Comparison of ENCODE assay signal across 8 cellular contexts in the genomic region with DNA sequence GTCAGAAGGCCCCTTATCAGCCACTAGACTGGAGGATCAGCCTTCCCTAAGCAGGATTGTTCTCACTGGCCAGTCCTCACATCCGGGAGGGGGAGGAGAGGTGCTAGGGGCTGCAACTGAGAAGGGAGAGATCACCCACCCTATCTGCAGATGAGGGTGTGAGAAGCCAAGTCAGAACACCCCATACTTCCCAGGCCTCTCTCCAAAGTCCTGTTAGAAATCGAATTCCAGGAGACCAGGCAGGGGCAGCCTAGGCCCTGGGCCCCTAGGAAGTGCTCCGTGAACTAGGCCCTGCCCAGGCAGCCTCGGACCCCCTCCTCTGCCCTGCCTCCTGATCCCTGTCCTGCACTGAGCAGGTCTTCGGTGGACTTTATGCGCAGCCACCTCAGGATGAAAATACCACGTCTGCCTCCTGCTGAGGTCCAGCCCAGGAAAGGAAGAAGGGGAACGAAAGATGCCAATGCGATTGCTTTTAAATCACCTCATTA. TPM values are rescaled to one million over a fixed set of nuclear protein-coding genes. Genes with fewer than 3 reads are reported as not detected.
DNase-seq lines count a peak whose midpoint lies in the region; ATAC-seq and TF ChIP-seq lines count a peak whose summit lies in the region.

No MANE protein-coding gene starts in this region.

- H3K4me1 Mint-ChIP-seq in activated CD4-positive, alpha-beta T cell treated with anti-CD3 and anti-CD28 coated beads for 36 hours = peaks cover 4% of the 10 kb centered on the region
- H3K4me1 Mint-ChIP-seq in activated naive CD8-positive, alpha-beta T cell (ENCODE audit: low read depth) = peaks cover 7% of the 10 kb centered on the region

- H3K4me3 ChIP-seq in iPS-11a (ENCODE audit: low read depth, low read length) (peak overlapping the region; percentile 75), spleen (peak overlapping the region; percentile 49 to 83 (median 68))

- H3K27me3 Mint-ChIP-seq in activated CD4-positive, alpha-beta T cell treated with anti-CD3 and anti-CD28 coated beads for 36 hours = peaks cover 30% of the 10 kb centered on the region
- peaks cover 23% of the 10 kb centered on the region for H3K27me3 Mint-ChIP-seq in activated naive CD8-positive, alpha-beta T cell

- peak overlapping the region; percentile 69 for H3K4me3 Mint-ChIP-seq in activated CD4-positive, alpha-beta T cell treated with anti-CD3 and anti-CD28 coated beads for 36 hours
- H3K4me3 Mint-ChIP-seq in activated naive CD8-positive, alpha-beta T cell = peak overlapping the region; percentile 83

- TF ChIP-seq CTCF in spleen (IDR thresholded peaks at IDR 0.05 in 8 of 11, conservative IDR thresholded peaks at IDR 0.05 in 3 of 11) = no peak

- CTCF ChIA-PET in activated CD4-positive, alpha-beta T cell treated with anti-CD3 and anti-CD28 coated beads for 36 hours (lab: Charles Lee) = interaction anchor here (1.3 kb wide), 1 partner anchor 219 kb away, joined by 3 read pairs; no protein-coding TSS in a partner anchor

- peak overlapping the region in 7 of 8 donors; percentile 74 to 84 (median 80) for H3K27ac ChIP-seq in spleen

- intact Hi-C loops in activated CD4-positive, alpha-beta T cell treated with anti-CD3 and anti-CD28 coated beads for 36 hours (cut with DNase I, micrococcal nuclease) = no loop called here
- intact Hi-C loops in spleen (cut with DNase I; ENCODE audit: low total_unique reads) = no loop called here
- intact Hi-C loops in left colon (cut with DNase I, micrococcal nuclease) = no loop called here

- no peak for ATAC-seq in activated CD4-positive, alpha-beta T cell treated with anti-CD3 and anti-CD28 coated beads for 36 hours
- ATAC-seq in HG03457 (IDR thresholded peaks at IDR 0.05; ENCODE audit: unreplicated experiment) (no peak), GM18511 (IDR thresholded peaks at IDR 0.05; ENCODE audit: unreplicated experiment) (no peak), left colon (no peak)

- peaks cover 2 to 44% (median 23%) of the 10 kb centered on the region in 6 donors for H3K4me1 ChIP-seq in spleen

- no peak for DNase-seq in activated CD4-positive, alpha-beta T cell treated with anti-CD3 and anti-CD28 coated beads for 36 hours
- no peak for DNase-seq in activated CD4-positive, alpha-beta T cell treated with anti-CD3 and anti-CD28 coated beads, Interleukin-2, amount 50 U/mL, for 1 hour
- DNase-seq in spleen = no peak
- DNase-seq in left colon = no peak

- H3K9me3 Mint-ChIP-seq in activated CD4-positive, alpha-beta T cell treated with anti-CD3 and anti-CD28 coated beads for 36 hours (ENCODE audit: low read depth) = no peaks in the 10 kb centered on the region
- no peaks in the 10 kb centered on the region for H3K9me3 Mint-ChIP-seq in activated naive CD8-positive, alpha-beta T cell (ENCODE audit: low read depth)

- no peaks in the 10 kb centered on the region for H3K9me3 ChIP-seq in spleen

- TF ChIP-seq POLR2A in spleen (IDR thresholded peaks at IDR 0.05) = no peak

- no peaks in the 10 kb centered on the region for H3K36me3 Mint-ChIP-seq in activated CD4-positive, alpha-beta T cell treated with anti-CD3 and anti-CD28 coated beads for 36 hours (ENCODE audit: low read depth)
- H3K36me3 Mint-ChIP-seq in activated naive CD8-positive, alpha-beta T cell = peaks cover 2% of the 10 kb centered on the region

- no peak overlapping the region for H3K27ac Mint-ChIP-seq in activated CD4-positive, alpha-beta T cell treated with anti-CD3 and anti-CD28 coated beads for 36 hours
- H3K27ac Mint-ChIP-seq in activated naive CD8-positive, alpha-beta T cell = no peak overlapping the region

- WGBS in spleen, 5 donors = 22 to 40% (median 30%) methylated on average over 9 of the region's 9 CpGs

- peaks cover 0 to 30% (median 2%) of the 10 kb centered on the region in 7 donors for H3K27me3 ChIP-seq in spleen (replicated peaks in 1 of 7)

- H3K36me3 ChIP-seq in spleen = no peaks in the 10 kb centered on the region

- POLR2A ChIA-PET in activated CD4-positive, alpha-beta T cell treated with anti-CD3 and anti-CD28 coated beads for 36 hours (lab: Charles Lee) = no interaction called here

RNA-seq across cellular contexts. Expression of gene DZIP1L, which starts 0.9 kb away (rescaled TPM):
- not detected for total RNA-seq in activated CD4-positive, alpha-beta T cell treated with anti-CD3 and anti-CD28 coated beads for 36 hours
- total RNA-seq in spleen = 10 to 100 TPM in 6 of 7 donors, 1 to 10 TPM in 1; 9.3 to 38.6 (median 15.0) TPM
- 1 to 10 TPM in 2 of 3 donors, under 1 TPM in 1; 0.85 to 2.8 (median 2.5) TPM for polyA plus RNA-seq in spleen
- total RNA-seq in left colon = 1 to 10 TPM; 1.6 to 3.5 TPM

RNA-seq across cellular contexts. Expression of gene A4GNT, which starts 17.7 kb away (rescaled TPM):
- total RNA-seq in activated CD4-positive, alpha-beta T cell treated with anti-CD3 and anti-CD28 coated beads for 36 hours = not detected
- total RNA-seq in spleen = not detected
- not detected for polyA plus RNA-seq in spleen
- total RNA-seq in left colon = not detected
